Comparison of ENCODE assay signal across 14 cellular contexts in genomic region chr2:44934024-44934423, GRCh38. TPM values are rescaled to one million over a fixed set of nuclear protein-coding genes. Genes with fewer than 3 reads are reported as not detected.
DNase-seq lines count a peak whose midpoint lies in the region; TF ChIP-seq lines count a peak whose summit lies in the region.
"Had no signal": no experiment of that assay in that cellular context is flagged by ENCODE, and none has a peak within 500 bp of the region (broad histone marks: within the 10 kb centered on the region; RNA-seq: fewer than 3 reads in every experiment).

No MANE protein-coding gene starts in this region.

- H3K9me3 ChIP-seq in HUES48 (ENCODE audit: control insufficient read depth, insufficient read depth, low read length) = no peaks in the 10 kb centered on the region

- peaks cover 44% of the 10 kb centered on the region for H3K4me1 Mint-ChIP-seq in brain

- intact Hi-C loops in posterior vena cava (cut with DNase I) = no loop called here

- H3K9me3 Mint-ChIP-seq in brain = peaks cover 0 to 8% (median 0%) of the 10 kb centered on the region in 5 experiments
- H3K9me3 Mint-ChIP-seq: activated naive CD4-positive, alpha-beta T cell treated with anti-CD3 and anti-CD28 coated beads for 36 hours had no signal

- H3K27ac ChIP-seq in HUES48 (ENCODE audit: low read depth, low read length) = no peak overlapping the region
- H3K27ac ChIP-seq: parathyroid adenoma had no signal

- CTCF ChIA-PET in GM10248 (lab: Yijun Ruan, JAX) = no interaction called here

- peaks cover 91% of the 10 kb centered on the region for H3K27me3 Mint-ChIP-seq in brain

- peaks cover 8% of the 10 kb centered on the region for H3K36me3 Mint-ChIP-seq in brain

- no peaks in the 10 kb centered on the region for H3K36me3 ChIP-seq in HUES48 (ENCODE audit: control insufficient read depth, insufficient read depth, low read length)

- POLR2A ChIA-PET in GM10248 (lab: Yijun Ruan, JAX) = no interaction called here

- H3K27me3 ChIP-seq in HUES48 (ENCODE audit: control insufficient read depth, insufficient read depth, low read length) = peaks cover 98% of the 10 kb centered on the region

- peak overlapping the region; percentile 55 for H3K4me3 ChIP-seq in HUES48 (ENCODE audit: low read depth, low read length)

- peak; percentile 19 for DNase-seq in NCI-H2196 (lab: John Stamatoyannopoulos, UW; ENCODE audit: unreplicated experiment)
- DNase-seq in NCI-H2196 treated with DMSO at 0.1 percent for 48 hours (lab: John Stamatoyannopoulos, UW; ENCODE audit: unreplicated experiment) = no peak
- peak; percentile 69 for DNase-seq in posterior vena cava (ENCODE audit: low spot score)
- DNase-seq in SW480 (ENCODE audit: low spot score) = no peak
- DNase-seq in GF-D8 (lab: John Stamatoyannopoulos, UW) = no peak
- DNase-seq in GM10248 (ENCODE audit: extremely low spot score) = no peak
- DNase-seq: activated naive CD4-positive, alpha-beta T cell treated with anti-CD3 and anti-CD28 coated beads for 36 hours; midbrain; stimulated activated CD4-positive, alpha-beta T cell treated with anti-CD3 and anti-CD28 coated beads, Interleukin-15, amount 100 ng/mL, for 24 hours had no signal

- peaks cover 52% of the 10 kb centered on the region for H3K4me1 ChIP-seq in HUES48 (ENCODE audit: control insufficient read depth, insufficient read depth, low read length)
- H3K4me1 ChIP-seq: parathyroid adenoma had no signal

- H3K4me3 Mint-ChIP-seq in brain = peak overlapping the region in 4 of 5 experiments; percentile 48 to 88 (median 82)
- H3K4me3 Mint-ChIP-seq: activated naive CD4-positive, alpha-beta T cell treated with anti-CD3 and anti-CD28 coated beads for 36 hours had no signal

- TF ChIP-seq CTCF in brain (conservative IDR thresholded peaks at IDR 0.05) (no peak), GM10248 (IDR thresholded peaks at IDR 0.05; ENCODE audit: control extremely low read depth, extremely low read depth, low read depth, missing control alignments) (no peak)

- H3K27ac Mint-ChIP-seq in brain = no peak overlapping the region
- H3K27ac Mint-ChIP-seq: activated naive CD4-positive, alpha-beta T cell treated with anti-CD3 and anti-CD28 coated beads for 36 hours had no signal

- H3K9ac ChIP-seq in HUES48 (ENCODE audit: low read depth, low read length) = no peak overlapping the region
- H3K9ac ChIP-seq: parathyroid adenoma had no signal

RNA-seq across cellular contexts. Expression of gene SIX3, which starts 7.5 kb away (rescaled TPM):
- polyA plus RNA-seq in brain (ENCODE audit: insufficient read depth, low read depth, low replicate concordance) = 30.9 TPM
- total RNA-seq in posterior vena cava = not detected
- total RNA-seq: activated naive CD4-positive, alpha-beta T cell treated with anti-CD3 and anti-CD28 coated beads for 36 hours; bronchial epithelial cell had no signal
- polyA plus RNA-seq: keratinocyte had no signal

Comparison
In these comparisons a context has a peak if more than half of its experiments do, and no peak if none do; other contexts are left out.
1. DNase-seq: peak in NCI-H2196 (single experiment) and posterior vena cava (single experiment); none in NCI-H2196 treated with DMSO at 0.1 percent for 48 hours (single experiment), SW480 (single experiment), GF-D8 (single experiment) and GM10248 (single experiment).